In genomic region chr12:101959607-101960006, GRCh38 we compare ENCODE assay signal across 1 cellular context.
TF ChIP-seq lines count a peak whose summit lies in the region.

No MANE protein-coding gene starts in this region.

TF ChIP-seq in HepG2, 621 proteins besides CTCF, POLR2A, EP300 and RAD21 (continued from another document):
- no peak for TF ChIP-seq HIC2 (CRISPR knock-in tag; IDR thresholded peaks at IDR 0.05; ENCODE audit: low read depth)
